14 cellular contexts compared by ENCODE assay signal in genomic region chr5:78961743-78962142, GRCh38.
"Had no signal": no experiment of that assay in that cellular context is flagged by ENCODE, and none has a peak within 500 bp of the region (broad histone marks: within the 10 kb centered on the region; RNA-seq: fewer than 3 reads in every experiment).

No MANE protein-coding gene starts in this region.

- H3K9me3 ChIP-seq: colonic mucosa, neutrophil, psoas muscle, right lobe of liver, suprapubic skin, thyroid gland had no signal

- H3K4me3 ChIP-seq: colonic mucosa, psoas muscle, right lobe of liver, suprapubic skin, thyroid gland had no signal

- H3K4me1 ChIP-seq: colonic mucosa, psoas muscle, suprapubic skin, thyroid gland had no signal

- ATAC-seq: naive thymus-derived CD4-positive, alpha-beta T cell; psoas muscle; right lobe of liver; stimulated activated effector memory CD8-positive, alpha-beta T cell treated with anti-CD3 and anti-CD28 coated beads, Interleukin-12 subunit alpha, Interleukin-12 subunit beta, amount 100 ng/mL, for 72 hours; stimulated activated naive CD8-positive, alpha-beta T cell treated with anti-CD3 and anti-CD28 coated beads, Interleukin-15, Interleukin-2, amounts not matched to agents 100 U/mL and 50 U/mL, for 24 hours had no signal

- DNase-seq: colonic mucosa; dermis blood vessel endothelial cell; erythroblast; naive thymus-derived CD4-positive, alpha-beta T cell; psoas muscle; retina; right lobe of liver; stimulated activated CD4-positive, alpha-beta T cell treated with anti-CD3 and anti-CD28 coated beads, Interleukin-4, amount 100 ng/mL, for 1 hour; stimulated activated CD8-positive, alpha-beta memory T cell treated with anti-CD3 and anti-CD28 coated beads, Interleukin-4, amount 100 ng/mL, for 48 hours; stimulated activated naive CD8-positive, alpha-beta T cell treated with anti-CD3 and anti-CD28 coated beads, Interleukin-15, Interleukin-2, amounts not matched to agents 100 U/mL and 50 U/mL, for 24 hours; thyroid gland had no signal

- H3K27ac ChIP-seq: colonic mucosa, neutrophil, psoas muscle, right lobe of liver, suprapubic skin, thyroid gland had no signal

- H3K27me3 ChIP-seq: colonic mucosa, neutrophil, right lobe of liver, suprapubic skin, thyroid gland had no signal

- H3K36me3 ChIP-seq: colonic mucosa, suprapubic skin, thyroid gland had no signal
